Comparison of ENCODE assay signal across 14 cellular contexts in genomic region chr11:117693344-117693743, GRCh38.
DNase-seq lines count a peak whose midpoint lies in the region; ATAC-seq and TF ChIP-seq lines count a peak whose summit lies in the region.
"Had no signal": no experiment of that assay in that cellular context is flagged by ENCODE, and none has a peak within 500 bp of the region (broad histone marks: within the 10 kb centered on the region; RNA-seq: fewer than 3 reads in every experiment).

No MANE protein-coding gene starts in this region.

- no peaks in the 10 kb centered on the region for H3K27me3 ChIP-seq in Caco-2 (replicated peaks; ENCODE audit: control insufficient read depth, insufficient read depth, low read length)

- H3K27me3 Mint-ChIP-seq in Caco-2 (ENCODE audit: insufficient read depth, unreplicated experiment) (no peaks in the 10 kb centered on the region), neural crest cell (ENCODE audit: low read depth) (peaks cover 6% of the 10 kb centered on the region)

- no TSS peak for BruUV-seq in Caco-2 (replicated peaks; lab: Mats Ljungman, UMichigan)

- H3K4me3 ChIP-seq in Caco-2 (ENCODE audit: low read depth, low read length), result no peak overlapping the region
- H3K4me3 ChIP-seq in epithelial cell of esophagus (ENCODE audit: low read length), result no peak overlapping the region
- H3K4me3 ChIP-seq: BLaER1 treated with 17β-estradiol and CSF1 and Interleukin-3, amounts not matched to agents 10 nM and 100 nM; K562 had no signal

- H3K4me3 Mint-ChIP-seq in Caco-2 (ENCODE audit: unreplicated experiment) (peak overlapping the region; percentile 31), neural crest cell (no peak overlapping the region)
- H3K4me3 Mint-ChIP-seq: CD4-positive, alpha-beta memory T cell had no signal

- POLR2A ChIA-PET in Caco-2 (lab: Charles Lee), result interaction anchor here (0.7 kb wide), 1 partner anchor 24 kb away, joined by 4 read pairs; no protein-coding TSS in a partner anchor

- H3K4me1 Mint-ChIP-seq in Caco-2 (ENCODE audit: low read depth, unreplicated experiment) (peaks cover 14% of the 10 kb centered on the region), neural crest cell (peaks cover 16% of the 10 kb centered on the region)
- H3K4me1 Mint-ChIP-seq: CD4-positive, alpha-beta memory T cell had no signal

- H3K27ac Mint-ChIP-seq in Caco-2 (ENCODE audit: unreplicated experiment), result peak overlapping the region; percentile 22
- peak overlapping the region; percentile 59 for H3K27ac Mint-ChIP-seq in neural crest cell (ENCODE audit: unreplicated experiment)
- H3K27ac Mint-ChIP-seq: CD4-positive, alpha-beta memory T cell had no signal

- TF ChIP-seq CTCF in Caco-2 (IDR thresholded peaks at IDR 0.05; ENCODE audit: insufficient read depth in 1 of 2, low read depth in 1 of 2, low read length in 1 of 2, severe bottlenecking in 1 of 2, unreplicated experiment in 1 of 2), result no peak
- TF ChIP-seq CTCF in epithelial cell of esophagus (IDR thresholded peaks at IDR 0.05; ENCODE audit: insufficient read depth, low read depth, low read length, missing control alignments), result no peak
- no peak for TF ChIP-seq CTCF in neural crest cell (conservative IDR thresholded peaks at IDR 0.05)

- CTCF ChIA-PET in Caco-2 (lab: Charles Lee), result interaction anchor here (1.1 to 1.2 kb wide), 3 partner anchors 9 to 73 kb away, joined by 3 to 4 read pairs (median 3); no protein-coding TSS in a partner anchor

- peaks cover 18% of the 10 kb centered on the region for H3K4me1 ChIP-seq in Caco-2

- intact Hi-C loops in Caco-2 (cut with micrococcal nuclease; ENCODE audit: unreplicated experiment), result loop anchor here (1.0 kb wide), 2 partner anchors 10 to 25 kb away; no protein-coding TSS in a partner anchor

- no peaks in the 10 kb centered on the region for H3K36me3 ChIP-seq in Caco-2 (ENCODE audit: control insufficient read depth, insufficient read depth, low read length)
- H3K36me3 ChIP-seq: BLaER1 treated with 17β-estradiol and CSF1 and Interleukin-3, amounts not matched to agents 10 nM and 100 nM had no signal

- H3K36me3 Mint-ChIP-seq in Caco-2 (ENCODE audit: insufficient read depth, unreplicated experiment), result no peaks in the 10 kb centered on the region
- H3K36me3 Mint-ChIP-seq in neural crest cell (ENCODE audit: low read depth), result no peaks in the 10 kb centered on the region
- H3K36me3 Mint-ChIP-seq: CD4-positive, alpha-beta memory T cell had no signal

- DNase-seq in Caco-2, result peak; percentile 66 to 67
- peak; percentile 19 for DNase-seq in HPDE6-E6E7 (ENCODE audit: extremely low spot score)
- peak; percentile 34 for DNase-seq in epithelial cell of esophagus (ENCODE audit: low read depth)
- DNase-seq in neural crest cell (ENCODE audit: low read depth, low spot score), result no peak
- no peak for DNase-seq in C1 segment of cervical spinal cord (lab: John Stamatoyannopoulos, UW)
- no peak for DNase-seq in GOT3 (lab: John Stamatoyannopoulos, UW)
- DNase-seq: ACHN; CD4-positive, alpha-beta memory T cell; DND-41; GF-D8; HCEC 1CT had no signal

- no peaks in the 10 kb centered on the region for H3K9me3 ChIP-seq in Caco-2
- H3K9me3 ChIP-seq: BLaER1 treated with 17β-estradiol and CSF1 and Interleukin-3, amounts not matched to agents 10 nM and 100 nM had no signal

- no peak for ATAC-seq in HG03135 (IDR thresholded peaks at IDR 0.05; ENCODE audit: unreplicated experiment)
- ATAC-seq: K562 had no signal

- H3K9me3 Mint-ChIP-seq in Caco-2 (ENCODE audit: unreplicated experiment), result no peaks in the 10 kb centered on the region
- H3K9me3 Mint-ChIP-seq in neural crest cell, result no peaks in the 10 kb centered on the region
- H3K9me3 Mint-ChIP-seq: CD4-positive, alpha-beta memory T cell had no signal

Comparison
In these comparisons a context has a peak if more than half of its experiments do, and no peak if none do; other contexts are left out.
1. DNase-seq: peak in Caco-2 (2 of 2), HPDE6-E6E7 (single experiment) and epithelial cell of esophagus (single experiment); none in neural crest cell (single experiment), C1 segment of cervical spinal cord (0 of 14) and GOT3 (single experiment).